In genomic region chr1:33294071-33295010, GRCh38 we compare ENCODE assay signal across 27 cellular contexts. TPM values are rescaled to one million over a fixed set of nuclear protein-coding genes. Genes with fewer than 3 reads are reported as not detected.
A peak's percentile ranks its signal among the peaks of the same experiment; 100 is the strongest.
DNase-seq lines count a peak whose midpoint lies in the region; ATAC-seq, FAIRE-seq and TF ChIP-seq lines count a peak whose summit lies in the region.
"Had no signal": no experiment of that assay in that cellular context is flagged by ENCODE, and none has a peak within 500 bp of the region (broad histone marks: within the 10 kb centered on the region; RNA-seq: fewer than 3 reads in every experiment).

No MANE protein-coding gene starts in this region.

- peaks cover 4% of the 10 kb centered on the region for H3K36me3 Mint-ChIP-seq in activated naive CD4-positive, alpha-beta T cell treated with anti-CD3 and anti-CD28 coated beads, Interleukin-2, amount 50 U/mL, for 24 hours
- H3K36me3 Mint-ChIP-seq in stimulated activated effector memory CD8-positive, alpha-beta T cell treated with anti-CD3 and anti-CD28 coated beads, Interleukin-12 subunit alpha, Interleukin-12 subunit beta, amount 100 ng/mL, for 72 hours, result no peaks in the 10 kb centered on the region

- H3K27ac ChIP-seq in ascending aorta (peak overlapping the region; percentile 44 to 54), kidney (ENCODE audit: low read depth in 2 of 2, low read length in 2 of 2) (no peak overlapping the region)
- H3K27ac ChIP-seq: A549, brain microvascular endothelial cell, hepatocyte, neural progenitor cell, prostate gland had no signal

- H3K9me3 Mint-ChIP-seq in activated naive CD4-positive, alpha-beta T cell treated with anti-CD3 and anti-CD28 coated beads, Interleukin-2, amount 50 U/mL, for 24 hours, result no peaks in the 10 kb centered on the region
- no peaks in the 10 kb centered on the region for H3K9me3 Mint-ChIP-seq in stimulated activated effector memory CD8-positive, alpha-beta T cell treated with anti-CD3 and anti-CD28 coated beads, Interleukin-12 subunit alpha, Interleukin-12 subunit beta, amount 100 ng/mL, for 72 hours
- H3K9me3 Mint-ChIP-seq: activated CD4-positive, alpha-beta T cell treated with anti-CD3 and anti-CD28 coated beads, Interleukin-2, amount 10 ng/mL, durations not matched to agents 24 days and 14 days; neural progenitor cell had no signal

- H3K36me3 ChIP-seq in ascending aorta, result peaks cover 27 to 39% of the 10 kb centered on the region in 2 donors
- peaks cover 8 to 32% of the 10 kb centered on the region in 2 donors for H3K36me3 ChIP-seq in kidney (ENCODE audit: control insufficient read depth in 1 of 2, insufficient read depth in 2 of 2, low read length in 2 of 2)
- H3K36me3 ChIP-seq: neural progenitor cell, prostate gland had no signal

- H3K4me1 ChIP-seq in ascending aorta, result peaks cover 4 to 15% of the 10 kb centered on the region in 2 donors
- peaks cover 0 to 6% of the 10 kb centered on the region in 2 donors for H3K4me1 ChIP-seq in kidney (ENCODE audit: control insufficient read depth in 1 of 2, insufficient read depth in 1 of 2, low read depth in 1 of 2, low read length in 2 of 2)
- H3K4me1 ChIP-seq: A549, neural progenitor cell, prostate gland had no signal

- no peak overlapping the region for H3K4me3 Mint-ChIP-seq in activated naive CD4-positive, alpha-beta T cell treated with anti-CD3 and anti-CD28 coated beads, Interleukin-2, amount 50 U/mL, for 24 hours
- H3K4me3 Mint-ChIP-seq in stimulated activated effector memory CD8-positive, alpha-beta T cell treated with anti-CD3 and anti-CD28 coated beads, Interleukin-12 subunit alpha, Interleukin-12 subunit beta, amount 100 ng/mL, for 72 hours, result no peak overlapping the region
- H3K4me3 Mint-ChIP-seq: activated CD4-positive, alpha-beta T cell treated with anti-CD3 and anti-CD28 coated beads, Interleukin-2, amount 10 ng/mL, durations not matched to agents 24 days and 14 days; neural progenitor cell had no signal

- H3K27me3 Mint-ChIP-seq in activated naive CD4-positive, alpha-beta T cell treated with anti-CD3 and anti-CD28 coated beads, Interleukin-2, amount 50 U/mL, for 24 hours, result no peaks in the 10 kb centered on the region
- H3K27me3 Mint-ChIP-seq: activated CD4-positive, alpha-beta T cell treated with anti-CD3 and anti-CD28 coated beads, Interleukin-2, amount 10 ng/mL, durations not matched to agents 24 days and 14 days had no signal

- peaks cover 7% of the 10 kb centered on the region for H3K4me1 Mint-ChIP-seq in activated naive CD4-positive, alpha-beta T cell treated with anti-CD3 and anti-CD28 coated beads, Interleukin-2, amount 50 U/mL, for 24 hours
- peaks cover 26% of the 10 kb centered on the region for H3K4me1 Mint-ChIP-seq in stimulated activated effector memory CD8-positive, alpha-beta T cell treated with anti-CD3 and anti-CD28 coated beads, Interleukin-12 subunit alpha, Interleukin-12 subunit beta, amount 100 ng/mL, for 72 hours
- H3K4me1 Mint-ChIP-seq: neural progenitor cell had no signal

- no peak for ATAC-seq in stimulated activated effector memory CD8-positive, alpha-beta T cell treated with anti-CD3 and anti-CD28 coated beads, Interleukin-12 subunit alpha, Interleukin-12 subunit beta, amount 100 ng/mL, for 72 hours
- ATAC-seq in left lobe of liver (no peak), GM21390 (IDR thresholded peaks at IDR 0.05; ENCODE audit: unreplicated experiment) (no peak)

- no peaks in the 10 kb centered on the region for H3K27me3 ChIP-seq in ascending aorta
- H3K27me3 ChIP-seq: brain microvascular endothelial cell, gastroesophageal sphincter, hepatocyte, neural progenitor cell had no signal

- intact Hi-C loops in ascending aorta (cut with DNase I), result loop anchor here (1.0 to 10.0 kb wide), 7 partner anchors 37 to 320 kb away; partner anchors contain the start of genes PHC2 and ZNF362
- intact Hi-C loops in kidney (cut with DNase I), result loop anchor here (5.0 kb wide), 1 partner anchor 73 kb away; no protein-coding TSS in a partner anchor

- FAIRE-seq in kidney (lab: Jason Lieb, UNC), result no peak
- FAIRE-seq: A549, colon had no signal

- H3K9me3 ChIP-seq in ascending aorta (no peaks in the 10 kb centered on the region), kidney (ENCODE audit: control insufficient read depth in 1 of 2, low read length in 2 of 2) (no peaks in the 10 kb centered on the region)
- H3K9me3 ChIP-seq: A549, gastroesophageal sphincter, prostate gland, thoracic aorta had no signal

- H3K4me3 ChIP-seq in ascending aorta (no peak overlapping the region), kidney (ENCODE audit: low read length in 2 of 2) (no peak overlapping the region)
- H3K4me3 ChIP-seq: A549, gastroesophageal sphincter, hepatocyte, neural progenitor cell, prostate gland, thoracic aorta had no signal

- no peak for TF ChIP-seq CTCF in ascending aorta (IDR thresholded peaks at IDR 0.05)
- no peak for TF ChIP-seq CTCF in kidney (IDR thresholded peaks at IDR 0.05; ENCODE audit: borderline replicate concordance, extremely low read depth, insufficient read depth)

- peak overlapping the region; percentile 71 for H3K27ac Mint-ChIP-seq in activated naive CD4-positive, alpha-beta T cell treated with anti-CD3 and anti-CD28 coated beads, Interleukin-2, amount 50 U/mL, for 24 hours
- H3K27ac Mint-ChIP-seq in stimulated activated effector memory CD8-positive, alpha-beta T cell treated with anti-CD3 and anti-CD28 coated beads, Interleukin-12 subunit alpha, Interleukin-12 subunit beta, amount 100 ng/mL, for 72 hours, result peak overlapping the region; percentile 79
- H3K27ac Mint-ChIP-seq: neural progenitor cell had no signal

- no peak overlapping the region for H3K9ac ChIP-seq in kidney (ENCODE audit: low read length in 2 of 2)
- H3K9ac ChIP-seq: neural progenitor cell had no signal

- DNase-seq in activated naive CD4-positive, alpha-beta T cell treated with anti-CD3 and anti-CD28 coated beads, Interleukin-2, amount 50 U/mL, for 16 hours, result no peak
- peak in 1 of 2 donors; percentile 37 for DNase-seq in ascending aorta (ENCODE audit: low spot score in 2 of 2)
- peak; percentile 63 for DNase-seq in kidney
- DNase-seq in stimulated activated effector memory CD8-positive, alpha-beta T cell treated with anti-CD3 and anti-CD28 coated beads, Interleukin-12 subunit alpha, Interleukin-12 subunit beta, amount 100 ng/mL, for 72 hours (ENCODE audit: low spot score in 2 of 2), result no peak
- DNase-seq in pons (ENCODE audit: low spot score), result no peak
- DNase-seq in left lobe of liver (ENCODE audit: low spot score), result no peak
- DNase-seq: activated CD4-positive, alpha-beta T cell treated with anti-CD3 and anti-CD28 coated beads, Interleukin-2, amount 10 ng/mL, durations not matched to agents 24 days and 14 days; brain microvascular endothelial cell; IMR-90; left cardiac atrium; NCI-H1092; NCI-H1694 treated with DMSO at 0.1 percent for 48 hours; NCI-H2171; NCI-H510A; SHP77 treated with DMSO at 0.1 percent for 48 hours; stimulated activated naive CD8-positive, alpha-beta T cell treated with anti-CD3 and anti-CD28 coated beads, Interleukin-15, Interleukin-2, amounts not matched to agents 100 U/mL and 50 U/mL, for 24 hours had no signal

RNA-seq across cellular contexts. Expression of gene A3GALT2, which starts 26.6 kb away (rescaled TPM):
- total RNA-seq in ascending aorta (not detected), kidney (not detected), left lobe of liver (not detected)
- not detected for polyA plus RNA-seq in kidney (ENCODE audit: insufficient read depth, low read depth, low replicate concordance)
- total RNA-seq: activated CD4-positive, alpha-beta T cell treated with anti-CD3 and anti-CD28 coated beads, Interleukin-2, amount 10 ng/mL, durations not matched to agents 24 days and 14 days; fibroblast of lung; H4; hepatocyte; IMR-90 had no signal
- polyA plus RNA-seq: A549, fibroblast of lung, hepatocyte, IMR-90 had no signal

RNA-seq across cellular contexts. Expression of gene ZNF362, which starts 38.0 kb away (rescaled TPM):
- total RNA-seq in ascending aorta, result 34.4 TPM
- 36.9 TPM for total RNA-seq in kidney
- polyA plus RNA-seq in kidney (ENCODE audit: insufficient read depth, low read depth, low replicate concordance), result 17.4 TPM
- 8.4 TPM for total RNA-seq in left lobe of liver

Comparison
In these comparisons a context has a peak if more than half of its experiments do, and no peak if none do; other contexts are left out.
1. H3K27ac ChIP-seq: peak in ascending aorta (2 of 2); none in kidney (0 of 2).